Comparison of ENCODE assay signal across 1 cellular context in the genomic region with DNA sequence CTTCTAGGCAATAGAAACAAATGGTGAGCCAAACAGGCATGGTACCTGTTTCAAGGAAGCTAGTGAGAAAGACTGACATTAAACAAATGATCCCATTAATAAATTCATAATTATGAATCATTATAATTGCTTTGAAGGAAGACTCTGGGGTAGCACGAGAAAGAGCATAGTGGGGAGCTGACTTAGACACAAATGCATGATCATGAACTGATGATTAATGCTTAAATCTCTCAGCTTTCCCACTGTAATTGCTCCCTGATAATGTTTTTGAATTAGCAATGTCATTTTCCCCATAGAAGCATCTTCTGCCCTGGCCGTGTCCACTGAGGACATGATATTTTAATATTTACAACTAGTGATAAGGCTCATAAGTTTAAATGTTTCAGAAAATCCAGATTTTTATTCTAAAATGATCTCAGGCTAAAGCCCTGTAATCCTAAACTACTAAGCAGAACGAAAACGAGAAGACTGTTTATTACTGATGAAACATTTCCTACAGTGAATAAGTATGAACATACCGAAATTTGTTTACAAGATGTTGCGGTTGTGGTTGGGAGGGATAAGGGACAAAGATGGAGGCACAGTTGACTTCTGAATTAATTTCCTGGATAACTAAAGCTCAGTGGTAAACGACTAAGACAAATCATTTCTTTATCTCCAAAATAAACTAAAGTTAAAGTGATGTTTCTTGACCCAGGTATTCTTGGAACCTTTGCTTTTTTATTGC.
TF ChIP-seq lines count a peak whose summit lies in the region.

No MANE protein-coding gene starts in this region.

TF ChIP-seq in IMR-90, 13 proteins besides CTCF, POLR2A, EP300 and RAD21 (continued from another document):
- no peak for TF ChIP-seq MAZ (IDR thresholded peaks at IDR 0.05; ENCODE audit: borderline replicate concordance, low read depth, low read length)
